ENCODE assay signal across 8 cellular contexts in the genomic region with DNA sequence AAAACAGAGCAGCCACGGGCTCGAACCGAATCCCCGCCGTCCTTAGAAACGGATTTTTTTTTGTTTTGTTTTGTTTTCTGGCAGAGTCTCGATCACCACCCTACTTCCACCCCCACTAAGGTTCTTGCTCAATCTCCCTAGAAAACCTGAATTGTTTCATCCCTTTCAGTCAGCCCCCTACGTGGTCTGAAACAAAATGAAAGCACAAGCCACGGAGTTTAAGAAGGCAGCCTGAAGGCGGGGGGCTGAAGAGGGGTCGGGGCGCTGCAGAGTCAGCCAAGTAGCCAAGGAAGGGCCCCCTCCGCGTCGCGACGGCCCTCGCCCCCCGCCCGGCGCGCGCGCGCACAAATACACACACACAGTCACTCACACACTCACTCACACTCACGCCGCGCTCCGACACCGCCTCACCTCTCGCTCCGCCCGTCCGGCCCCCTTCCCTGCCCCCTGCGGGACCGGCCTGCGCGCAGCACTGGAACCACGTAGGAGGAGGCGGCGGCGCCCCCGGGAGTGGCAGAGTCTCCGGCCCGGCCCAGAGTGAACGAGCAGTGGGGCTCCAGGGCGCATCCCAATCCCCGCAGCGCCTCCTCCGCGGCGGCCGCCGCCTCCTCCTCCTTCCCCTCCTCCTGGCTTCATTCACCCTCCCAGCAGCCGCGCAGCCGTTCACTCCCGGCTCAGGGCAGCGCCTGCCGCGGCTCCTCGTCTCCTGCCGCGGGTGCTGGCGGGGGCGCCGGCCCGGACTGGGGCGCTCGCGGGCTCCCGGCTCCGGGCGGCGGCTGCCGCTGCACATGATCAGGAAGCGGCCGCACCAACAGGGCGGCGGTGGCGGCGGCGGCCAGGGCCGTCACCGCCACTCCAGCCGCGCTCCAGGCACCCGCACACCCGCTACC. TPM values are rescaled to one million over a fixed set of nuclear protein-coding genes. Genes with fewer than 3 reads are reported as not detected.
DNase-seq lines count a peak whose midpoint lies in the region; ATAC-seq and TF ChIP-seq lines count a peak whose summit lies in the region.

No MANE protein-coding gene starts in this region.

- no TSS peak for BruUV-seq in Calu3 (replicated peaks; lab: Mats Ljungman, UMichigan)

- peak overlapping the region; percentile 73 for H3K27ac Mint-ChIP-seq in Calu3 (ENCODE audit: unreplicated experiment)
- H3K27ac Mint-ChIP-seq in T-helper 1 cell treated with Interleukin-12 subunit alpha and Interleukin-12 subunit beta and Interleukin-4 antibody, amounts not matched to agents 30 μg/mL and 1 μg/mL, for 36 hours: peak overlapping the region; percentile 87

- H3K27me3 ChIP-seq in psoas muscle (ENCODE audit: insufficient read depth in 3 of 3, low read length in 2 of 3): no peaks in the 10 kb centered on the region

- H3K36me3 Mint-ChIP-seq in Calu3 (ENCODE audit: insufficient read depth, unreplicated experiment): peaks cover 40% of the 10 kb centered on the region
- peaks cover 29% of the 10 kb centered on the region for H3K36me3 Mint-ChIP-seq in T-helper 1 cell treated with Interleukin-12 subunit alpha and Interleukin-12 subunit beta and Interleukin-4 antibody, amounts not matched to agents 30 μg/mL and 1 μg/mL, for 36 hours (ENCODE audit: low read depth)

- no peak for TF ChIP-seq CTCF in Calu3 (IDR thresholded peaks at IDR 0.05; ENCODE audit: unreplicated experiment)
- TF ChIP-seq CTCF in psoas muscle (IDR thresholded peaks at IDR 0.05): peak; percentile 18

- WGBS in psoas muscle, 3 donors: 0% methylated on average over 59 to 89 of the region's 89 CpGs
- WGBS in urinary bladder: under 1% methylated on average over 89 of the region's 89 CpGs

- H3K36me3 ChIP-seq in KOPT-K1 (ENCODE audit: insufficient read depth, low read length): no peaks in the 10 kb centered on the region
- no peaks in the 10 kb centered on the region for H3K36me3 ChIP-seq in psoas muscle (ENCODE audit: insufficient read depth in 1 of 2, low read depth in 1 of 2)
- no peaks in the 10 kb centered on the region for H3K36me3 ChIP-seq in urinary bladder (ENCODE audit: insufficient read depth)

- no peaks in the 10 kb centered on the region for H3K9me3 Mint-ChIP-seq in Calu3 (ENCODE audit: low read depth, unreplicated experiment)
- no peaks in the 10 kb centered on the region for H3K9me3 Mint-ChIP-seq in T-helper 1 cell treated with Interleukin-12 subunit alpha and Interleukin-12 subunit beta and Interleukin-4 antibody, amounts not matched to agents 30 μg/mL and 1 μg/mL, for 36 hours

- H3K4me1 Mint-ChIP-seq in Calu3 (ENCODE audit: low read depth, unreplicated experiment): peaks cover 12% of the 10 kb centered on the region
- H3K4me1 Mint-ChIP-seq in T-helper 1 cell treated with Interleukin-12 subunit alpha and Interleukin-12 subunit beta and Interleukin-4 antibody, amounts not matched to agents 30 μg/mL and 1 μg/mL, for 36 hours (ENCODE audit: low read depth): peaks cover 56% of the 10 kb centered on the region

- CTCF ChIA-PET in Calu3 (lab: Charles Lee): no interaction called here

- H3K27ac ChIP-seq in KOPT-K1 (ENCODE audit: low read depth, low read length, poor library complexity, severe bottlenecking) (peak overlapping the region; percentile 78), psoas muscle (peak overlapping the region; percentile 99), urinary bladder (ENCODE audit: low read depth) (peak overlapping the region; percentile 97)

- H3K4me3 ChIP-seq in psoas muscle: peak overlapping the region; percentile 94
- H3K4me3 ChIP-seq in urinary bladder (ENCODE audit: low read depth, low read length): peak overlapping the region; percentile 99

- intact Hi-C loops in Calu3 (cut with micrococcal nuclease; ENCODE audit: unreplicated experiment): loop anchor here (5.0 kb wide), 2 partner anchors 183 to 248 kb away; no protein-coding TSS in a partner anchor
- intact Hi-C loops in left ventricle myocardium superior (cut with micrococcal nuclease): loop anchor here (5.0 to 10.0 kb wide), 2 partner anchors 248 to 425 kb away; no protein-coding TSS in a partner anchor
- intact Hi-C loops in psoas muscle (cut with DNase I): loop anchor here (5.0 to 10.0 kb wide), 4 partner anchors 78 to 428 kb away; no protein-coding TSS in a partner anchor

- no peaks in the 10 kb centered on the region for H3K27me3 Mint-ChIP-seq in Calu3 (ENCODE audit: unreplicated experiment)
- H3K27me3 Mint-ChIP-seq in T-helper 1 cell treated with Interleukin-12 subunit alpha and Interleukin-12 subunit beta and Interleukin-4 antibody, amounts not matched to agents 30 μg/mL and 1 μg/mL, for 36 hours (ENCODE audit: low read depth): no peaks in the 10 kb centered on the region

- H3K4me1 ChIP-seq in psoas muscle (peaks cover 32% of the 10 kb centered on the region), urinary bladder (ENCODE audit: insufficient read depth) (no peaks in the 10 kb centered on the region)

- ATAC-seq in GM21515 (IDR thresholded peaks at IDR 0.05; ENCODE audit: unreplicated experiment) (peak; percentile 41), left ventricle myocardium superior (peak; percentile 82), psoas muscle (peak; percentile 72 to 81 (median 78))

- H3K9me3 ChIP-seq in KOPT-K1 (ENCODE audit: insufficient read depth, low read length, poor library complexity, severe bottlenecking) (no peaks in the 10 kb centered on the region), psoas muscle (no peaks in the 10 kb centered on the region)

- H3K4me3 Mint-ChIP-seq in Calu3 (ENCODE audit: low read depth, unreplicated experiment): peak overlapping the region; percentile 83
- peak overlapping the region; percentile 92 for H3K4me3 Mint-ChIP-seq in T-helper 1 cell treated with Interleukin-12 subunit alpha and Interleukin-12 subunit beta and Interleukin-4 antibody, amounts not matched to agents 30 μg/mL and 1 μg/mL, for 36 hours

- DNase-seq in Calu3: peak; percentile 74
- DNase-seq in amygdala (lab: John Stamatoyannopoulos, UW): peak in 55 of 56 donors; percentile 24 to 86 (median 73)
- DNase-seq in left ventricle myocardium superior: peak; percentile 95
- peak; percentile 92 to 95 for DNase-seq in psoas muscle

RNA-seq across cellular contexts. Expression of gene ATXN1, which starts 1.4 kb away (rescaled TPM):
- total RNA-seq in Calu3 (2022): 16.6 and 19.7 TPM in 2 replicates
- 45.2 TPM for total RNA-seq in left ventricle myocardium superior
- 10 to 100 TPM; 21.6 to 50.9 (median 38.1) TPM for total RNA-seq in psoas muscle
- polyA plus RNA-seq in psoas muscle: 1 to 10 TPM; 1.3 to 9.9 (median 5.1) TPM
- total RNA-seq in urinary bladder: 137 TPM
- polyA plus RNA-seq in urinary bladder: 15.8 TPM

Comparison
In these comparisons a context has a peak if more than half of its experiments do, and no peak if none do; other contexts are left out.
1. Peak in every context shown above with its lines: DNase-seq, ATAC-seq, H3K4me3 ChIP-seq and H3K27ac ChIP-seq.